ENCODE assay signal across 10 cellular contexts in the genomic region with DNA sequence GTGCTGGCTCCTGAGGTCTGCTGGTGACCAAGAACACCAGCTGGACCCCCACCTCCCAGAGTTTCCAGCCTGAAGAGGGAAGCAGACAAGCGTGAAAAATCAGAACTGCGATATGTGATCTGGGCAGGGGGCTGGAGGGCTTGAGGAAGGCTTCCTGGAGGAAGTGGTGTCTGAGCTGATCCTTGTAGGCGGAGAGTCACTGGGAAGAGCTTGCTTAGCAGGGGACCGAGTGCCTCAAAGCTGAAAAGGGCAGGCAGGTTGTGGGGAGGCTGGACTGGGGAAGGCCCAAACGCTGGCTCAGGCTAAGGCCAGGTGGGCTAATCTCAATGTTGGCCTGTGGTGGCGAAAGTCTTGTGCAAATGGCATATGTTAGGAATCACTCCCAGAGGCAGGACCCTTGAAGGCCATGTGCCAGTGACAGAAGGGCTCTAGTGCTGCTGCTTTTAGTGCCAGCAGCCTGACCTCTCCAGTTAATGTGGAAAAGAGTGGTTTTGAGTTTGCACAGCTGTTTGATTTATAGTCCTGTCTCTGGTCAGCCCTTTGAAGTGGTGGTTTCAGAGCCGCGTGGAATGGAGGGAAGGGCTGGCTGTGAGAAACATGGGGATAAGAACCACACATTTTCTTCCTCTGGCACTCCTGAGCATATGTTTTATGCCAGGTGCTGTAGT.
DNase-seq lines count a peak whose midpoint lies in the region; ATAC-seq, FAIRE-seq and TF ChIP-seq lines count a peak whose summit lies in the region.
"Had no signal": no experiment of that assay in that cellular context is flagged by ENCODE, and none has a peak within 500 bp of the region (broad histone marks: within the 10 kb centered on the region; RNA-seq: fewer than 3 reads in every experiment).

No MANE protein-coding gene starts in this region.

- H3K27ac ChIP-seq in astrocyte (ENCODE audit: low read depth, low read length) = no peak overlapping the region
- H3K27ac ChIP-seq: sigmoid colon, SJSA1 had no signal

- no peak for ATAC-seq in GM19351 (IDR thresholded peaks at IDR 0.05; ENCODE audit: unreplicated experiment)

- H3K9me3 Mint-ChIP-seq in T-helper 2 cell treated with Interferon-gamma antibody and Interleukin-4, amounts not matched to agents 5 μg/mL and 100 μg/mL, for 36 hours = no peaks in the 10 kb centered on the region
- no peaks in the 10 kb centered on the region for H3K9me3 Mint-ChIP-seq in astrocyte (ENCODE audit: unreplicated experiment)

- H3K36me3 Mint-ChIP-seq in T-helper 2 cell treated with Interferon-gamma antibody and Interleukin-4, amounts not matched to agents 5 μg/mL and 100 μg/mL, for 36 hours (ENCODE audit: low read depth) = no peaks in the 10 kb centered on the region
- peaks cover 14% of the 10 kb centered on the region for H3K36me3 Mint-ChIP-seq in astrocyte (ENCODE audit: low read depth, unreplicated experiment)

- H3K9ac ChIP-seq in astrocyte (ENCODE audit: low read length) = peak overlapping the region; percentile 17

- no peak for FAIRE-seq in astrocyte (lab: Jason Lieb, UNC)

- H3K4me3 ChIP-seq in astrocyte (ENCODE audit: insufficient read depth, low read depth, low read length) (no peak overlapping the region), skeletal muscle cell (ENCODE audit: low read depth, low read length) (no peak overlapping the region), MG63 (no peak overlapping the region)
- H3K4me3 ChIP-seq: sigmoid colon, SJSA1 had no signal

- H3K27me3 ChIP-seq in astrocyte (ENCODE audit: insufficient read depth, low read length) (no peaks in the 10 kb centered on the region), MG63 (no peaks in the 10 kb centered on the region)
- H3K27me3 ChIP-seq: sigmoid colon, SJSA1 had no signal

- no peak for DNase-seq in T-helper 2 cell treated with Interferon-gamma antibody and Interleukin-4, amounts not matched to agents 5 μg/mL and 100 μg/mL, for 36 hours (ENCODE audit: low spot score)
- DNase-seq in T-helper 2 cell (no peak), NCI-H1694 treated with DMSO at 0.1 percent for 48 hours (lab: John Stamatoyannopoulos, UW) (peak; percentile 26), astrocyte (ENCODE audit: low read depth) (peak; percentile 91), skeletal muscle cell (ENCODE audit: low read depth) (peak; percentile 45), MG63 (no peak), nucleus accumbens (lab: John Stamatoyannopoulos, UW) (no peak)
- DNase-seq: sigmoid colon had no signal

- peaks cover 90% of the 10 kb centered on the region for H3K79me2 ChIP-seq in astrocyte (ENCODE audit: insufficient read depth, low read length)

- H3K27ac Mint-ChIP-seq in T-helper 2 cell treated with Interferon-gamma antibody and Interleukin-4, amounts not matched to agents 5 μg/mL and 100 μg/mL, for 36 hours = peak overlapping the region; percentile 87
- H3K27ac Mint-ChIP-seq in astrocyte (ENCODE audit: unreplicated experiment) = peak overlapping the region; percentile 73

- peaks cover 66% of the 10 kb centered on the region for H3K4me1 Mint-ChIP-seq in T-helper 2 cell treated with Interferon-gamma antibody and Interleukin-4, amounts not matched to agents 5 μg/mL and 100 μg/mL, for 36 hours (ENCODE audit: low read depth)
- H3K4me1 Mint-ChIP-seq in astrocyte (ENCODE audit: low read depth, unreplicated experiment) = peaks cover 39% of the 10 kb centered on the region

- peak overlapping the region; percentile 54 for H3K4me2 ChIP-seq in astrocyte (ENCODE audit: low read length)

- H3K9me3 ChIP-seq in astrocyte (ENCODE audit: insufficient read depth, low read depth, low read length) (no peaks in the 10 kb centered on the region), MG63 (no peaks in the 10 kb centered on the region)
- H3K9me3 ChIP-seq: sigmoid colon, SJSA1 had no signal

- H3K4me1 ChIP-seq in astrocyte (ENCODE audit: insufficient read depth, low read length) = peaks cover 47% of the 10 kb centered on the region

- TF ChIP-seq CTCF in astrocyte (IDR thresholded peaks at IDR 0.05; ENCODE audit: insufficient read depth, low read depth, low read length) = no peak

- H3K4me3 Mint-ChIP-seq in T-helper 2 cell treated with Interferon-gamma antibody and Interleukin-4, amounts not matched to agents 5 μg/mL and 100 μg/mL, for 36 hours = peak overlapping the region; percentile 81
- no peak overlapping the region for H3K4me3 Mint-ChIP-seq in astrocyte (ENCODE audit: unreplicated experiment)

- no peak overlapping the region for H2AFZ ChIP-seq in astrocyte (ENCODE audit: low read depth, low read length)

- peaks cover 66% of the 10 kb centered on the region for H4K20me1 ChIP-seq in astrocyte (ENCODE audit: insufficient read depth, low read length)

- no peaks in the 10 kb centered on the region for H3K27me3 Mint-ChIP-seq in T-helper 2 cell treated with Interferon-gamma antibody and Interleukin-4, amounts not matched to agents 5 μg/mL and 100 μg/mL, for 36 hours (ENCODE audit: low read depth)
- H3K27me3 Mint-ChIP-seq in astrocyte (ENCODE audit: low read depth, unreplicated experiment) = no peaks in the 10 kb centered on the region

- H3K36me3 ChIP-seq in astrocyte (ENCODE audit: insufficient read depth, low read length) (no peaks in the 10 kb centered on the region), MG63 (no peaks in the 10 kb centered on the region)
- H3K36me3 ChIP-seq: sigmoid colon, SJSA1 had no signal

Comparison
In these comparisons a context has a peak if more than half of its experiments do, and no peak if none do; other contexts are left out.
1. DNase-seq: peak in NCI-H1694 treated with DMSO at 0.1 percent for 48 hours (single experiment), astrocyte (single experiment) and skeletal muscle cell (single experiment); none in T-helper 2 cell treated with Interferon-gamma antibody and Interleukin-4, amounts not matched to agents 5 μg/mL and 100 μg/mL, for 36 hours (single experiment), T-helper 2 cell (0 of 5), MG63 (single experiment) and nucleus accumbens (0 of 56).